8 cellular contexts compared by ENCODE assay signal in the genomic region with DNA sequence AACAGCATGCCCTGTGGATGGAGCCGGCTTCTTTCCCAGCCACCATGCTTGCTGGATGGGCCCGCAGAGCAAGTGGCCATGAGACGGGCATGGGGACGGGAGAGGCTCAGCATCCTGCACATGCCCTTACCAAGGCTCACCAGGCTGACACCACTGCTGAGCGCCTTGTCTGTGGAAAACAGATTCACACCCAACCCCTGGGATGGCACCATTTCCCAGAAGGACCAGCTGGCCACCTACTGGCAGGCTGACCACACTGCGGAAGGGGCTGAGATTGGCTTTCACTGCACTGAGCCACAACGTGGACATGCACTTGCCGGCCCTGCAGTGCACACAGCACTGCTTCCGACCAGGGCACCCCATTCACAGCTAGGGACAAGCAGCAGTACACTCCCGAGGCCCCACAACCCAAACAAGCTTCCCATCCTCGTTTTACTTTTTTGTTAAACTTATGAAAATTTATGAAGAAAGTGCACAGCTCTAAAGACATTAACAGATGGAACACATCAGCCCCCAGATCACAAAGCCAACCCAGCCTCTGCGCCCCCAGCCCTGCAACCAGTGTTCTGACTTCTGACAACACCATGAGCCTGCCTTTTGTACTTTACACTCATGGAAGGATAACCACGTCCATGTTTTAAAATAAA. TPM values are rescaled to one million over a fixed set of nuclear protein-coding genes. Genes with fewer than 3 reads are reported as not detected.
DNase-seq lines count a peak whose midpoint lies in the region; ATAC-seq and TF ChIP-seq lines count a peak whose summit lies in the region.

No MANE protein-coding gene starts in this region.

- H3K9me3 Mint-ChIP-seq in activated CD4-positive, alpha-beta T cell treated with anti-CD3 and anti-CD28 coated beads for 36 hours (ENCODE audit: low read depth), result no peaks in the 10 kb centered on the region

- TF ChIP-seq CTCF in VCaP (conservative IDR thresholded peaks at IDR 0.05) (peak; percentile 88), retinal pigment epithelial cell (conservative IDR thresholded peaks at IDR 0.05; ENCODE audit: low read depth, low read length) (peak; percentile 93)

- DNase-seq in activated CD4-positive, alpha-beta T cell treated with anti-CD3 and anti-CD28 coated beads for 36 hours, result peak; percentile 58
- no peak for DNase-seq in activated CD4-positive, alpha-beta T cell treated with anti-CD3 and anti-CD28 coated beads for 1 hour
- DNase-seq in M059J (ENCODE audit: low read depth) (peak; percentile 63), germinal center (ENCODE audit: low spot score) (peak; percentile 20), retinal pigment epithelial cell (ENCODE audit: low read depth) (no peak)

- intact Hi-C loops in activated CD4-positive, alpha-beta T cell treated with anti-CD3 and anti-CD28 coated beads for 36 hours (cut with DNase I, micrococcal nuclease), result no loop called here

- H3K27ac ChIP-seq in VCaP, result no peak overlapping the region

- CTCF ChIA-PET in activated CD4-positive, alpha-beta T cell treated with anti-CD3 and anti-CD28 coated beads for 36 hours (lab: Charles Lee), result interaction anchor here (0.6 to 1.8 kb wide), 6 partner anchors 10 to 732 kb away, joined by 3 to 4 read pairs (median 4); no protein-coding TSS in a partner anchor

- H3K4me3 ChIP-seq in retinal pigment epithelial cell (ENCODE audit: low read length), result no peak overlapping the region

- POLR2A ChIA-PET in activated CD4-positive, alpha-beta T cell treated with anti-CD3 and anti-CD28 coated beads for 36 hours (lab: Charles Lee), result no interaction called here

- H3K4me3 Mint-ChIP-seq in activated CD4-positive, alpha-beta T cell treated with anti-CD3 and anti-CD28 coated beads for 36 hours, result no peak overlapping the region

- no peaks in the 10 kb centered on the region for H3K27me3 Mint-ChIP-seq in activated CD4-positive, alpha-beta T cell treated with anti-CD3 and anti-CD28 coated beads for 36 hours

- H3K27ac Mint-ChIP-seq in activated CD4-positive, alpha-beta T cell treated with anti-CD3 and anti-CD28 coated beads for 36 hours, result no peak overlapping the region

- H3K36me3 Mint-ChIP-seq in activated CD4-positive, alpha-beta T cell treated with anti-CD3 and anti-CD28 coated beads for 36 hours (ENCODE audit: low read depth), result no peaks in the 10 kb centered on the region

- ATAC-seq in activated CD4-positive, alpha-beta T cell treated with anti-CD3 and anti-CD28 coated beads for 36 hours, result peak; percentile 65
- ATAC-seq in HG02938 (IDR thresholded peaks at IDR 0.05; ENCODE audit: unreplicated experiment) (no peak), HG03520 (IDR thresholded peaks at IDR 0.05; ENCODE audit: unreplicated experiment) (no peak)

- H3K4me1 Mint-ChIP-seq in activated CD4-positive, alpha-beta T cell treated with anti-CD3 and anti-CD28 coated beads for 36 hours, result peaks cover 28% of the 10 kb centered on the region

RNA-seq across cellular contexts. Expression of a gene that starts 13.9 kb away (rescaled TPM):
- total RNA-seq in activated CD4-positive, alpha-beta T cell treated with anti-CD3 and anti-CD28 coated beads for 36 hours, result not detected
- not detected in 2 replicates for total RNA-seq in M059J (2014; rRNA removed; shearing (Covaris generic))

RNA-seq across cellular contexts. Expression of a gene that starts 20.3 kb away (rescaled TPM):
- total RNA-seq in activated CD4-positive, alpha-beta T cell treated with anti-CD3 and anti-CD28 coated beads for 36 hours, result not detected
- total RNA-seq in M059J (2014; rRNA removed; shearing (Covaris generic)), result not detected in 2 replicates

RNA-seq across cellular contexts. Expression of a gene that starts 21.2 kb away (rescaled TPM):
- total RNA-seq in activated CD4-positive, alpha-beta T cell treated with anti-CD3 and anti-CD28 coated beads for 36 hours, result not detected
- total RNA-seq in M059J (2014; rRNA removed; shearing (Covaris generic)), result 0.17 TPM in 1 of 2 replicates, not detected in the other

RNA-seq across cellular contexts. Expression of a gene that starts 26.8 kb away (rescaled TPM):
- not detected for total RNA-seq in activated CD4-positive, alpha-beta T cell treated with anti-CD3 and anti-CD28 coated beads for 36 hours
- not detected in 2 replicates for total RNA-seq in M059J (2014; rRNA removed; shearing (Covaris generic))

RNA-seq across cellular contexts. Expression of a gene that starts 40.2 kb away (rescaled TPM):
- total RNA-seq in activated CD4-positive, alpha-beta T cell treated with anti-CD3 and anti-CD28 coated beads for 36 hours, result not detected
- total RNA-seq in M059J (2014; rRNA removed; shearing (Covaris generic)), result 1.3 TPM in 1 of 2 replicates, not detected in the other

Comparison
In these comparisons a context has a peak if more than half of its experiments do, and no peak if none do; other contexts are left out.
1. DNase-seq: peak in activated CD4-positive, alpha-beta T cell treated with anti-CD3 and anti-CD28 coated beads for 36 hours (single experiment), M059J (single experiment) and germinal center (single experiment); none in activated CD4-positive, alpha-beta T cell treated with anti-CD3 and anti-CD28 coated beads for 1 hour (single experiment) and retinal pigment epithelial cell (single experiment).